Comparison of ENCODE assay signal across 8 cellular contexts in the genomic region with DNA sequence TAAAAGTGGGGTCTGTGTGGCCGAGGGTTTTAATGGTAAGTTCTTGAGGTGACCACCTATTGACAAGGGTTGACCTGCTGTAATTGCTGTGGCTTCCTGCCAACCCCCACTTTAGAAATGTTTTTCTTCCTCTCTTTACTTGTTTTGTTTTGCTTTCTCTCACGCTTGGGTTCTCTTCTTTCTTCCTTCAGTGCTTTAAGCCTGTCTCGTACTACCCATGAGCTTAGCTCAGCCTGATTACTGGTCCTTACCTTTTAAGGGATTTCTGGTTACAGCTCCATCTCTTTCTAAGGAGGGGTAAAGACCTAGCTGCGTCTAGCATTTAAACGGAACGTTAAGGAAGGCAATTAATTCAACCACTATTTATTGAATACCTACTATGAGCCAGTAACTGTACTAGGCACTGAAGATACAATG. TPM values are rescaled to one million over a fixed set of nuclear protein-coding genes. Genes with fewer than 3 reads are reported as not detected.
A peak's percentile ranks its signal among the peaks of the same experiment; 100 is the strongest.
DNase-seq lines count a peak whose midpoint lies in the region; ATAC-seq and TF ChIP-seq lines count a peak whose summit lies in the region.

No MANE protein-coding gene starts in this region.

- no peak for TF ChIP-seq POLR2A in ovary (IDR thresholded peaks at IDR 0.05)

- H3K27ac ChIP-seq in SU-DHL-6 (ENCODE audit: low read depth, low read length) (peak overlapping the region; percentile 75), ovary (peak overlapping the region; percentile 89 to 94)

- no peak for TF ChIP-seq EP300 in ovary (IDR thresholded peaks at IDR 0.05)

- H3K9ac ChIP-seq in SU-DHL-6 (ENCODE audit: low read length), result peak overlapping the region; percentile 92

- peak overlapping the region; percentile 68 for H3K4me2 ChIP-seq in SU-DHL-6 (ENCODE audit: low read depth, low read length, poor library complexity, severe bottlenecking)

- H3F3A ChIP-seq in SU-DHL-6 (ENCODE audit: insufficient read depth), result peaks cover 5% of the 10 kb centered on the region; the same call in 1 of the 2 replicates

- ATAC-seq in GM19452 (IDR thresholded peaks at IDR 0.05; ENCODE audit: unreplicated experiment) (peak; percentile 18), HG03442 (IDR thresholded peaks at IDR 0.05; ENCODE audit: unreplicated experiment) (peak; percentile 8)
- no peak for ATAC-seq in activated CD4-positive, CD25-positive, alpha-beta regulatory T cell treated with anti-CD3 and anti-CD28 coated beads, Interleukin-2, amount 50 U/mL, for 24 hours

- H3K9me3 ChIP-seq in SU-DHL-6 (ENCODE audit: insufficient read depth, low read length) (no peaks in the 10 kb centered on the region), ovary (no peaks in the 10 kb centered on the region)

- H3K36me3 ChIP-seq in SU-DHL-6 (ENCODE audit: low read length) (no peaks in the 10 kb centered on the region), ovary (no peaks in the 10 kb centered on the region)

- peaks cover 25% of the 10 kb centered on the region for H4K20me1 ChIP-seq in SU-DHL-6 (ENCODE audit: low read depth, low read length)

- DNase-seq in DMS79 treated with DMSO at 0.1 percent for 48 hours (lab: John Stamatoyannopoulos, UW), result peak; percentile 92
- peak; percentile 58 for DNase-seq in fibroblast of peridontal ligament (ENCODE audit: extremely low read depth)
- DNase-seq in ovary, result peak in 1 of 5 donors; percentile 48
- no peak for DNase-seq in cerebellar nuclear complex (lab: John Stamatoyannopoulos, UW)

- H3K4me3 ChIP-seq in SU-DHL-6 (ENCODE audit: insufficient read depth, low read length, poor library complexity, severe bottlenecking) (peak overlapping the region; percentile 93), ovary (peak overlapping the region; percentile 85)

- H2AFZ ChIP-seq in SU-DHL-6 (ENCODE audit: low read depth, low read length, severe bottlenecking), result peak overlapping the region; percentile 90

- intact Hi-C loops in ovary (cut with DNase I), result loop anchor here in 1 of 4 donors (10.0 kb wide), 1 partner anchor 119 kb away; no protein-coding TSS in a partner anchor

- no peak for TF ChIP-seq CTCF in SU-DHL-6 (IDR thresholded peaks at IDR 0.05; ENCODE audit: insufficient read depth, low read length, poor library complexity, severe bottlenecking)
- no peak for TF ChIP-seq CTCF in ovary (IDR thresholded peaks at IDR 0.05)

- no peaks in the 10 kb centered on the region for H3K9me2 ChIP-seq in SU-DHL-6 (replicated peaks; ENCODE audit: insufficient read depth, low read length)

- H3K27me3 ChIP-seq in SU-DHL-6 (ENCODE audit: low read length), result no peaks in the 10 kb centered on the region
- no peaks in the 10 kb centered on the region for H3K27me3 ChIP-seq in ovary

- peaks cover 51% of the 10 kb centered on the region for H3K79me2 ChIP-seq in SU-DHL-6 (ENCODE audit: insufficient read depth, low read length)

- H3K4me1 ChIP-seq in ovary (ENCODE audit: insufficient read depth), result no peaks in the 10 kb centered on the region

- WGBS in ovary, 3 donors, result 0% methylated on average over 6 of the region's 6 CpGs

RNA-seq across cellular contexts. Expression of a gene that starts 0.7 kb away (rescaled TPM):
- 100 to 1,000 TPM in 1 of 7 donors, 10 to 100 TPM in 6; 62.5 to 104 (median 75.3) TPM for total RNA-seq in ovary
- polyA plus RNA-seq in ovary, result 10 to 100 TPM; 28.9 to 96.1 TPM

Comparison
In these comparisons a context has a peak if more than half of its experiments do, and no peak if none do; other contexts are left out.
1. DNase-seq: peak in DMS79 treated with DMSO at 0.1 percent for 48 hours (single experiment) and fibroblast of peridontal ligament (single experiment); none in cerebellar nuclear complex (0 of 2).
2. ATAC-seq: peak in GM19452 (single experiment) and HG03442 (single experiment); none in activated CD4-positive, CD25-positive, alpha-beta regulatory T cell treated with anti-CD3 and anti-CD28 coated beads, Interleukin-2, amount 50 U/mL, for 24 hours (0 of 2).